17 cellular contexts compared by ENCODE assay signal in genomic region chr3:127084401-127084990, GRCh38.
"Had no signal": no experiment of that assay in that cellular context is flagged by ENCODE, and none has a peak within 500 bp of the region (broad histone marks: within the 10 kb centered on the region; RNA-seq: fewer than 3 reads in every experiment).

No MANE protein-coding gene starts in this region.

- DNase-seq: effector memory CD8-positive, alpha-beta T cell; left colon; natural killer cell; sigmoid colon; stimulated activated CD4-positive, alpha-beta T cell treated with anti-CD3 and anti-CD28 coated beads, Interleukin-2, amount 100 ng/mL, for 48 hours; stimulated activated naive CD4-positive, alpha-beta T cell treated with Interleukin-2 at 50 U/mL for 16 hours; tibial artery; upper lobe of left lung; uterus had no signal

- H3K4me3 ChIP-seq: esophagus muscularis mucosa, gastroesophageal sphincter, hepatocyte, sigmoid colon, skin epidermis, tibial artery, upper lobe of left lung, uterus had no signal

- H3K27ac Mint-ChIP-seq: dendritic cell treated with granulocyte-macrophage colony-stimulating factor and Interleukin-4, amounts not matched to agents 40 ng/mL and 50 ng/mL, for 4 days; effector memory CD8-positive, alpha-beta T cell; natural killer cell had no signal

- H3K4me2 ChIP-seq: hepatocyte had no signal

- H3K79me2 ChIP-seq: hepatocyte had no signal

- H3K36me3 Mint-ChIP-seq: natural killer cell had no signal

- ATAC-seq: effector memory CD8-positive, alpha-beta T cell; gastroesophageal sphincter; left colon; natural killer cell had no signal

- H3K4me1 ChIP-seq: esophagus muscularis mucosa, sigmoid colon, upper lobe of left lung, uterus had no signal

- H3K9me3 ChIP-seq: esophagus muscularis mucosa, gastroesophageal sphincter, neutrophil, sigmoid colon, tibial artery, upper lobe of left lung, uterus had no signal

- H2AFZ ChIP-seq: hepatocyte had no signal

- H3K4me1 Mint-ChIP-seq: natural killer cell had no signal

- FAIRE-seq: colon had no signal

- H3K4me3 Mint-ChIP-seq: dendritic cell treated with granulocyte-macrophage colony-stimulating factor and Interleukin-4, amounts not matched to agents 40 ng/mL and 50 ng/mL, for 4 days; effector memory CD8-positive, alpha-beta T cell; natural killer cell had no signal

- H3K27me3 ChIP-seq: hepatocyte, neutrophil, sigmoid colon, tibial artery, upper lobe of left lung, uterus had no signal

- H3K27ac ChIP-seq: epithelial cell of prostate, esophagus muscularis mucosa, gastroesophageal sphincter, hepatocyte, neutrophil, sigmoid colon, skin epidermis, tibial artery, upper lobe of left lung, uterus had no signal

- H3K9me3 Mint-ChIP-seq: dendritic cell treated with granulocyte-macrophage colony-stimulating factor and Interleukin-4, amounts not matched to agents 40 ng/mL and 50 ng/mL, for 4 days; effector memory CD8-positive, alpha-beta T cell; natural killer cell had no signal

- H3K36me3 ChIP-seq: esophagus muscularis mucosa, gastroesophageal sphincter, neutrophil, sigmoid colon, tibial artery, upper lobe of left lung, uterus had no signal
